In genomic region chr10:34319197-34319846, GRCh38 we compare ENCODE assay signal across 1 cellular context.
A peak's percentile ranks its signal among the peaks of the same experiment; 100 is the strongest.
TF ChIP-seq lines count a peak whose summit lies in the region.

No MANE protein-coding gene starts in this region.

TF ChIP-seq in HEK293, 187 proteins besides CTCF, POLR2A, EP300 and RAD21 (continued from another document):
- TF ChIP-seq ZNF423 (tag by site-specific recombination; IDR thresholded peaks at IDR 0.05) (no peak), ZNF362 (tag by site-specific recombination; IDR thresholded peaks at IDR 0.05) (no peak), BCL11B (tag by site-specific recombination; IDR thresholded peaks at IDR 0.05; ENCODE audit: low read depth) (no peak), ZNF112 (tag by site-specific recombination; IDR thresholded peaks at IDR 0.05) (no peak), KLF8 (tag by site-specific recombination; IDR thresholded peaks at IDR 0.05) (no peak), ZNF132 (tag by site-specific recombination; IDR thresholded peaks at IDR 0.05; ENCODE audit: borderline replicate concordance) (no peak), GLIS1 (tag by site-specific recombination; IDR thresholded peaks at IDR 0.05) (peak; percentile 21; the same call in 1 of the 2 replicates), ZNF777 (tag by site-specific recombination; IDR thresholded peaks at IDR 0.05; ENCODE audit: borderline replicate concordance) (no peak), ZNF157 (tag by site-specific recombination; IDR thresholded peaks at IDR 0.05) (no peak), ZNF140 (tag by site-specific recombination; IDR thresholded peaks at IDR 0.05) (no peak), WT1 (tag by site-specific recombination; IDR thresholded peaks at IDR 0.05) (no peak; the same call in 1 of the 2 replicates), SP2 (tag by site-specific recombination; IDR thresholded peaks at IDR 0.05) (no peak), ZNF704 (tag by site-specific recombination; IDR thresholded peaks at IDR 0.05) (no peak), ZNF311 (tag by site-specific recombination; IDR thresholded peaks at IDR 0.05; ENCODE audit: borderline replicate concordance) (no peak), OVOL3 (tag by site-specific recombination; IDR thresholded peaks at IDR 0.05) (no peak), ZNF792 (tag by site-specific recombination; IDR thresholded peaks at IDR 0.05) (no peak), ZNF221 (tag by site-specific recombination; IDR thresholded peaks at IDR 0.05; ENCODE audit: borderline replicate concordance) (no peak), OSR2 (tag by site-specific recombination; IDR thresholded peaks at IDR 0.05) (no peak; the same call in 1 of the 2 replicates), ZXDB (tag by site-specific recombination; IDR thresholded peaks at IDR 0.05) (peak; percentile 7; the same call in 1 of the 2 replicates), ZNF280D (tag by site-specific recombination; IDR thresholded peaks at IDR 0.05) (no peak), ZNF658 (tag by site-specific recombination; IDR thresholded peaks at IDR 0.05) (no peak), ZNF416 (tag by site-specific recombination; IDR thresholded peaks at IDR 0.05) (no peak), YY1 (tag by site-specific recombination; IDR thresholded peaks at IDR 0.05) (no peak), IKZF3 (tag by site-specific recombination; IDR thresholded peaks at IDR 0.05) (peak; percentile 46; the same call in 1 of the 2 replicates), ZNF76 (tag by site-specific recombination; IDR thresholded peaks at IDR 0.05; ENCODE audit: borderline replicate concordance, low read depth) (no peak), GLIS2 (tag by site-specific recombination; IDR thresholded peaks at IDR 0.05) (no peak), TSHZ1 (tag by site-specific recombination; IDR thresholded peaks at IDR 0.05; ENCODE audit: borderline replicate concordance) (no peak), KLF9 (tag by site-specific recombination; IDR thresholded peaks at IDR 0.05; ENCODE audit: low read depth) (no peak), ZNF394 (tag by site-specific recombination; IDR thresholded peaks at IDR 0.05; ENCODE audit: borderline replicate concordance) (no peak; the same call in 1 of the 2 replicates), ZSCAN5A (tag by site-specific recombination; IDR thresholded peaks at IDR 0.05) (no peak), ZNF184 (tag by site-specific recombination; IDR thresholded peaks at IDR 0.05) (0 out of 2 replicates have a peak, but pooled peaks have one; percentile 7), PRDM4 (tag by site-specific recombination; IDR thresholded peaks at IDR 0.05) (peak; percentile 77), SALL2 (tag by site-specific recombination; IDR thresholded peaks at IDR 0.05; ENCODE audit: borderline replicate concordance) (no peak), ZFP37 (tag by site-specific recombination; IDR thresholded peaks at IDR 0.05) (no peak), GFI1B (tag by site-specific recombination; IDR thresholded peaks at IDR 0.05) (no peak), KLF16 (tag by site-specific recombination; IDR thresholded peaks at IDR 0.05) (no peak), ZNF514 (tag by site-specific recombination; IDR thresholded peaks at IDR 0.05) (no peak)
- TF ChIP-seq, protein P1, sequence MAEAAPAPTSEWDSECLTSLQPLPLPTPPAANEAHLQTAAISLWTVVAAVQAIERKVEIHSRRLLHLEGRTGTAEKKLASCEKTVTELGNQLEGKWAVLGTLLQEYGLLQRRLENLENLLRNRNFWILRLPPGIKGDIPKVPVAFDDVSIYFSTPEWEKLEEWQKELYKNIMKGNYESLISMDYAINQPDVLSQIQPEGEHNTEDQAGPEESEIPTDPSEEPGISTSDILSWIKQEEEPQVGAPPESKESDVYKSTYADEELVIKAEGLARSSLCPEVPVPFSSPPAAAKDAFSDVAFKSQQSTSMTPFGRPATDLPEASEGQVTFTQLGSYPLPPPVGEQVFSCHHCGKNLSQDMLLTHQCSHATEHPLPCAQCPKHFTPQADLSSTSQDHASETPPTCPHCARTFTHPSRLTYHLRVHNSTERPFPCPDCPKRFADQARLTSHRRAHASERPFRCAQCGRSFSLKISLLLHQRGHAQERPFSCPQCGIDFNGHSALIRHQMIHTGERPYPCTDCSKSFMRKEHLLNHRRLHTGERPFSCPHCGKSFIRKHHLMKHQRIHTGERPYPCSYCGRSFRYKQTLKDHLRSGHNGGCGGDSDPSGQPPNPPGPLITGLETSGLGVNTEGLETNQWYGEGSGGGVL (tag by site-specific recombination; IDR thresholded peaks at IDR 0.05), result 0 out of 2 replicates have a peak, but pooled peaks have one; percentile 7
- TF ChIP-seq, protein P2, sequence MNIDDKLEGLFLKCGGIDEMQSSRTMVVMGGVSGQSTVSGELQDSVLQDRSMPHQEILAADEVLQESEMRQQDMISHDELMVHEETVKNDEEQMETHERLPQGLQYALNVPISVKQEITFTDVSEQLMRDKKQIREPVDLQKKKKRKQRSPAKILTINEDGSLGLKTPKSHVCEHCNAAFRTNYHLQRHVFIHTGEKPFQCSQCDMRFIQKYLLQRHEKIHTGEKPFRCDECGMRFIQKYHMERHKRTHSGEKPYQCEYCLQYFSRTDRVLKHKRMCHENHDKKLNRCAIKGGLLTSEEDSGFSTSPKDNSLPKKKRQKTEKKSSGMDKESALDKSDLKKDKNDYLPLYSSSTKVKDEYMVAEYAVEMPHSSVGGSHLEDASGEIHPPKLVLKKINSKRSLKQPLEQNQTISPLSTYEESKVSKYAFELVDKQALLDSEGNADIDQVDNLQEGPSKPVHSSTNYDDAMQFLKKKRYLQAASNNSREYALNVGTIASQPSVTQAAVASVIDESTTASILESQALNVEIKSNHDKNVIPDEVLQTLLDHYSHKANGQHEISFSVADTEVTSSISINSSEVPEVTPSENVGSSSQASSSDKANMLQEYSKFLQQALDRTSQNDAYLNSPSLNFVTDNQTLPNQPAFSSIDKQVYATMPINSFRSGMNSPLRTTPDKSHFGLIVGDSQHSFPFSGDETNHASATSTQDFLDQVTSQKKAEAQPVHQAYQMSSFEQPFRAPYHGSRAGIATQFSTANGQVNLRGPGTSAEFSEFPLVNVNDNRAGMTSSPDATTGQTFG (tag by site-specific recombination; IDR thresholded peaks at IDR 0.05; ENCODE audit: borderline replicate concordance), result no peak
- TF ChIP-seq, protein P3, sequence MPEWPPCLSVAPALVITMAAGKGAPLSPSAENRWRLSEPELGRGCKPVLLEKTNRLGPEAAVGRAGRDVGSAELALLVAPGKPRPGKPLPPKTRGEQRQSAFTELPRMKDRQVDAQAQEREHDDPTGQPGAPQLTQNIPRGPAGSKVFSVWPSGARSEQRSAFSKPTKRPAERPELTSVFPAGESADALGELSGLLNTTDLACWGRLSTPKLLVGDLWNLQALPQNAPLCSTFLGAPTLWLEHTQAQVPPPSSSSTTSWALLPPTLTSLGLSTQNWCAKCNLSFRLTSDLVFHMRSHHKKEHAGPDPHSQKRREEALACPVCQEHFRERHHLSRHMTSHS (tag by site-specific recombination; IDR thresholded peaks at IDR 0.05), result no peak
- TF ChIP-seq, protein P4, sequence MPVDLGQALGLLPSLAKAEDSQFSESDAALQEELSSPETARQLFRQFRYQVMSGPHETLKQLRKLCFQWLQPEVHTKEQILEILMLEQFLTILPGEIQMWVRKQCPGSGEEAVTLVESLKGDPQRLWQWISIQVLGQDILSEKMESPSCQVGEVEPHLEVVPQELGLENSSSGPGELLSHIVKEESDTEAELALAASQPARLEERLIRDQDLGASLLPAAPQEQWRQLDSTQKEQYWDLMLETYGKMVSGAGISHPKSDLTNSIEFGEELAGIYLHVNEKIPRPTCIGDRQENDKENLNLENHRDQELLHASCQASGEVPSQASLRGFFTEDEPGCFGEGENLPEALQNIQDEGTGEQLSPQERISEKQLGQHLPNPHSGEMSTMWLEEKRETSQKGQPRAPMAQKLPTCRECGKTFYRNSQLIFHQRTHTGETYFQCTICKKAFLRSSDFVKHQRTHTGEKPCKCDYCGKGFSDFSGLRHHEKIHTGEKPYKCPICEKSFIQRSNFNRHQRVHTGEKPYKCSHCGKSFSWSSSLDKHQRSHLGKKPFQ (tag by site-specific recombination; IDR thresholded peaks at IDR 0.05), result no peak; the same call in none of the 2 replicates
